ENCODE assay signal across 8 cellular contexts in the genomic region with DNA sequence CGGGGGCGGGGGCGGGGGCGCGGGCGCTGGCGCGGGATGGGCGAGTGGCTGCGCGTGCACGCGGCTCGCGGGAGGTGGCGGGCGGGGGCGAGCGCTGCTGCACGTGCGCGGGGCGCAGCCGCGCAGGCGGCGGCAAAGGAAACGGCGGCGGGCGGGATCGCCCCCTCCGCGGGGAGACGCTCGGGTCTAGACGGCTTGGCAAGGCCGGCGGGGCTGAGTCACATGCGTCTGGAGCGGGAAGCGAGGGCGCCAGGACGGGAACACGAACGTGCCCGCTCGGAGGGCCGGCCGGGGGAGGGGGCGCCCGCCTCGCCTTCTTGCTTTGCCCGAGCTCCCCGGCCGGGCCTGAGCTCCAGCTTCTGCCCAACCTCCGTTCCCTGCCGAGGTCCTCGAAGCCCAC. TPM values are rescaled to one million over a fixed set of nuclear protein-coding genes. Genes with fewer than 3 reads are reported as not detected.
DNase-seq lines count a peak whose midpoint lies in the region; ATAC-seq and TF ChIP-seq lines count a peak whose summit lies in the region.

No MANE protein-coding gene starts in this region.

- no peak overlapping the region for H3K27ac ChIP-seq in CD4-positive, alpha-beta memory T cell (ENCODE audit: low read depth, low read length)
- no peak overlapping the region for H3K27ac ChIP-seq in testis

- no peaks in the 10 kb centered on the region for H3K9me3 Mint-ChIP-seq in CD4-positive, alpha-beta memory T cell

- peak overlapping the region in 1 of 2 donors; percentile 19 for H3K4me3 ChIP-seq in CD4-positive, alpha-beta memory T cell (ENCODE audit: low read length in 2 of 2)
- H3K4me3 ChIP-seq in testis = no peak overlapping the region

- 0% methylated on average over 31 of the region's 59 CpGs; no CpG with 5 or more reads in 1 of the 2 donors for WGBS in testis, 2 donors

- no peak overlapping the region for H3K27ac Mint-ChIP-seq in CD4-positive, alpha-beta memory T cell

- H3K36me3 ChIP-seq in CD4-positive, alpha-beta memory T cell (ENCODE audit: insufficient read depth, low read length) = no peaks in the 10 kb centered on the region
- no peaks in the 10 kb centered on the region for H3K36me3 ChIP-seq in testis (ENCODE audit: low read depth, missing control alignments)

- H3K27me3 ChIP-seq in CD4-positive, alpha-beta memory T cell (ENCODE audit: insufficient read depth, low read length) = no peaks in the 10 kb centered on the region
- no peaks in the 10 kb centered on the region for H3K27me3 ChIP-seq in testis

- CTCF ChIA-PET in CD4-positive, alpha-beta memory T cell (lab: Charles Lee; ENCODE audit: partially characterized antibody) = interaction anchor here (1.1 to 7.2 kb wide), 3 partner anchors 32 to 517 kb away, joined by 3 to 63 read pairs (median 3); no protein-coding TSS in a partner anchor

- peaks cover 21% of the 10 kb centered on the region for H3K4me1 ChIP-seq in CD4-positive, alpha-beta memory T cell (ENCODE audit: insufficient read depth, low read length)
- H3K4me1 ChIP-seq in testis = peaks cover 8% of the 10 kb centered on the region

- H3K4me1 Mint-ChIP-seq in CD4-positive, alpha-beta memory T cell = peaks cover 2 to 14% (median 7%) of the 10 kb centered on the region in 4 donors

- H3K27me3 Mint-ChIP-seq in CD4-positive, alpha-beta memory T cell = no peaks in the 10 kb centered on the region

- TF ChIP-seq POLR2A in testis (IDR thresholded peaks at IDR 0.05) = no peak

- no peak for ATAC-seq in HG02938 (IDR thresholded peaks at IDR 0.05; ENCODE audit: unreplicated experiment)
- ATAC-seq in GM18861 (IDR thresholded peaks at IDR 0.05; ENCODE audit: unreplicated experiment) = no peak
- no peak for ATAC-seq in GM21423 (IDR thresholded peaks at IDR 0.05; ENCODE audit: unreplicated experiment)

- H3K9me3 ChIP-seq in CD4-positive, alpha-beta memory T cell (ENCODE audit: control insufficient read depth in 1 of 2, low read length in 2 of 2) = no peaks in the 10 kb centered on the region
- no peaks in the 10 kb centered on the region for H3K9me3 ChIP-seq in testis

- DNase-seq in CD4-positive, alpha-beta memory T cell = peak; percentile 41 to 59 (median 48)
- DNase-seq in T-helper 22 cell (ENCODE audit: low read depth) = peak; percentile 26
- DNase-seq in central memory CD4-positive, alpha-beta T cell = peak; percentile 47
- DNase-seq in mucosa of gallbladder (ENCODE audit: low spot score) = peak; percentile 42
- DNase-seq in testis = peak; percentile 62

- POLR2A ChIA-PET in CD4-positive, alpha-beta memory T cell (lab: Charles Lee; ENCODE audit: partially characterized antibody) = no interaction called here

- TF ChIP-seq CTCF in testis (IDR thresholded peaks at IDR 0.05) = no peak

- intact Hi-C loops in CD4-positive, alpha-beta memory T cell (cut with micrococcal nuclease) = no loop called here
- intact Hi-C loops in testis (cut with DNase I; ENCODE audit: low total_unique reads) = loop anchor here (5.0 kb wide), 1 partner anchor 33 kb away; no protein-coding TSS in a partner anchor

- no peaks in the 10 kb centered on the region for H3K36me3 Mint-ChIP-seq in CD4-positive, alpha-beta memory T cell

- peak overlapping the region in 2 of 8 donors; percentile 17 to 57 for H3K4me3 Mint-ChIP-seq in CD4-positive, alpha-beta memory T cell

RNA-seq across cellular contexts. Expression of gene HAUS7, which starts 4.3 kb away (rescaled TPM):
- 10 to 100 TPM; 29.8 to 33.8 TPM for total RNA-seq in CD4-positive, alpha-beta memory T cell
- polyA plus RNA-seq in CD4-positive, alpha-beta memory T cell = 10 to 100 TPM; 29.7 to 33.8 TPM
- total RNA-seq in mucosa of gallbladder = 22.4 TPM
- 10 to 100 TPM; 34.0 to 35.2 TPM for total RNA-seq in testis
- polyA plus RNA-seq in testis (ENCODE audit: insufficient read depth, low read depth, low replicate concordance) = 18.0 TPM

RNA-seq across cellular contexts. Expression of gene BGN, which starts 20.1 kb away (rescaled TPM):
- total RNA-seq in CD4-positive, alpha-beta memory T cell = not detected
- polyA plus RNA-seq in CD4-positive, alpha-beta memory T cell = not detected
- total RNA-seq in mucosa of gallbladder (204 TPM), testis (10 to 100 TPM; 42.3 to 76.5 TPM)
- 174 TPM for polyA plus RNA-seq in testis (ENCODE audit: insufficient read depth, low read depth, low replicate concordance)

RNA-seq across cellular contexts. Expression of gene TREX2, which starts 28.9 kb away (rescaled TPM):
- 1 to 10 TPM; 4.0 to 4.5 TPM for total RNA-seq in CD4-positive, alpha-beta memory T cell
- under 1 TPM in 1 of 2 donors, not detected in 1; 0.63 TPM for polyA plus RNA-seq in CD4-positive, alpha-beta memory T cell
- 0.63 TPM for total RNA-seq in mucosa of gallbladder
- total RNA-seq in testis = 1 to 10 TPM; 4.0 to 7.5 TPM
- 0.51 TPM for polyA plus RNA-seq in testis (ENCODE audit: insufficient read depth, low read depth, low replicate concordance)

RNA-seq across cellular contexts. Expression of gene ATP2B3, which starts 42.7 kb away (rescaled TPM):
- total RNA-seq in CD4-positive, alpha-beta memory T cell = not detected
- polyA plus RNA-seq in CD4-positive, alpha-beta memory T cell = under 1 TPM in 1 of 2 donors, not detected in 1; 0.09 TPM
- total RNA-seq in mucosa of gallbladder (not detected), testis (1 to 10 TPM in 1 of 2 donors, under 1 TPM in 1; 0.16 to 1.2 TPM)
- polyA plus RNA-seq in testis (ENCODE audit: insufficient read depth, low read depth, low replicate concordance) = 0.73 TPM

Comparison
In these comparisons a context has a peak if more than half of its experiments do, and no peak if none do; other contexts are left out.
1. RNA of gene BGN, which starts 20.1 kb away (total RNA-seq): 204 TPM in mucosa of gallbladder (single experiment) and 42.3 to 76.5 TPM in testis; not detected in CD4-positive, alpha-beta memory T cell; every median in the first group is over 10 times any median in the second.
2. Peak in every context shown above with its lines, with median percentiles within 50 percentile points of each other: DNase-seq.